ENCODE assay signal across 26 cellular contexts in genomic region chr3:15220661-15221060, GRCh38.
"Had no signal": no experiment of that assay in that cellular context is flagged by ENCODE, and none has a peak within 500 bp of the region (broad histone marks: within the 10 kb centered on the region; RNA-seq: fewer than 3 reads in every experiment).

No MANE protein-coding gene starts in this region.

- H3K4me1 ChIP-seq: colonic mucosa, prostate gland had no signal

- H3K27ac ChIP-seq: colonic mucosa, esophagus squamous epithelium, lower lobe of right lung, prostate gland, sigmoid colon, spleen, thoracic aorta, tibial nerve, upper lobe of left lung had no signal

- H3K27ac Mint-ChIP-seq: effector memory CD8-positive, alpha-beta T cell; mesothelial cell of epicardium; naive thymus-derived CD8-positive, alpha-beta T cell; nephron progenitor cell; stimulated activated memory B cell treated with anti-CD40 and anti-IgM and Interleukin-4, amounts not matched to agents 10 μg/mL and 1 μg/mL and 100 μg/mL, for 72 hours; stimulated activated naive CD8-positive, alpha-beta T cell treated with anti-CD3 and anti-CD28 coated beads, Interleukin-15, Interleukin-2, amounts not matched to agents 100 ng/mL and 50 ng/mL, for 24 hours had no signal

- H3K4me3 ChIP-seq: colonic mucosa, esophagus squamous epithelium, lower lobe of right lung, prostate gland, sigmoid colon, spleen, thoracic aorta, tibial nerve, upper lobe of left lung had no signal

- DNase-seq: colonic mucosa; dermis blood vessel endothelial cell; effector memory CD8-positive, alpha-beta T cell; erythroblast; esophagus squamous epithelium; foreskin melanocyte; head of caudate nucleus; left ventricle myocardium superior; lower lobe of right lung; mesenchymal stem cell; naive thymus-derived CD8-positive, alpha-beta T cell; nephron progenitor cell; sigmoid colon; spleen; stimulated activated CD4-positive, alpha-beta T cell treated with anti-CD3 and anti-CD28 coated beads, Interleukin-4, amount 100 ng/mL, for 4 hours; upper lobe of left lung had no signal

- H3K9me3 Mint-ChIP-seq: effector memory CD8-positive, alpha-beta T cell; mesothelial cell of epicardium; naive thymus-derived CD8-positive, alpha-beta T cell; nephron progenitor cell; stimulated activated memory B cell treated with anti-CD40 and anti-IgM and Interleukin-4, amounts not matched to agents 10 μg/mL and 1 μg/mL and 100 μg/mL, for 72 hours; stimulated activated naive CD8-positive, alpha-beta T cell treated with anti-CD3 and anti-CD28 coated beads, Interleukin-15, Interleukin-2, amounts not matched to agents 100 ng/mL and 50 ng/mL, for 24 hours had no signal

- H3K9me3 ChIP-seq: colonic mucosa, esophagus squamous epithelium, lower lobe of right lung, prostate gland, sigmoid colon, spleen, thoracic aorta, tibial nerve, upper lobe of left lung had no signal

- H3K36me3 ChIP-seq: colonic mucosa had no signal

- H3K4me1 Mint-ChIP-seq: mesothelial cell of epicardium; nephron progenitor cell; stimulated activated memory B cell treated with anti-CD40 and anti-IgM and Interleukin-4, amounts not matched to agents 10 μg/mL and 1 μg/mL and 100 μg/mL, for 72 hours had no signal

- ATAC-seq: effector memory CD8-positive, alpha-beta T cell; left ventricle myocardium superior; lower lobe of right lung; naive thymus-derived CD8-positive, alpha-beta T cell; right cardiac atrium; stimulated activated memory B cell treated with anti-CD40 and anti-IgM and Interleukin-4, amounts not matched to agents 10 μg/mL and 1 μg/mL and 100 μg/mL, for 72 hours had no signal

- H3K4me3 Mint-ChIP-seq: effector memory CD8-positive, alpha-beta T cell; mesothelial cell of epicardium; naive thymus-derived CD8-positive, alpha-beta T cell; nephron progenitor cell; stimulated activated memory B cell treated with anti-CD40 and anti-IgM and Interleukin-4, amounts not matched to agents 10 μg/mL and 1 μg/mL and 100 μg/mL, for 72 hours; stimulated activated naive CD8-positive, alpha-beta T cell treated with anti-CD3 and anti-CD28 coated beads, Interleukin-15, Interleukin-2, amounts not matched to agents 100 ng/mL and 50 ng/mL, for 24 hours had no signal

- H3K27me3 ChIP-seq: colonic mucosa, esophagus squamous epithelium, sigmoid colon, spleen, tibial nerve, upper lobe of left lung had no signal

- H3K27me3 Mint-ChIP-seq: effector memory CD8-positive, alpha-beta T cell; naive thymus-derived CD8-positive, alpha-beta T cell; stimulated activated memory B cell treated with anti-CD40 and anti-IgM and Interleukin-4, amounts not matched to agents 10 μg/mL and 1 μg/mL and 100 μg/mL, for 72 hours; stimulated activated naive CD8-positive, alpha-beta T cell treated with anti-CD3 and anti-CD28 coated beads, Interleukin-15, Interleukin-2, amounts not matched to agents 100 ng/mL and 50 ng/mL, for 24 hours had no signal

- FAIRE-seq: endometrium, keratinocyte, urothelium cell line had no signal
